In the genomic region with DNA sequence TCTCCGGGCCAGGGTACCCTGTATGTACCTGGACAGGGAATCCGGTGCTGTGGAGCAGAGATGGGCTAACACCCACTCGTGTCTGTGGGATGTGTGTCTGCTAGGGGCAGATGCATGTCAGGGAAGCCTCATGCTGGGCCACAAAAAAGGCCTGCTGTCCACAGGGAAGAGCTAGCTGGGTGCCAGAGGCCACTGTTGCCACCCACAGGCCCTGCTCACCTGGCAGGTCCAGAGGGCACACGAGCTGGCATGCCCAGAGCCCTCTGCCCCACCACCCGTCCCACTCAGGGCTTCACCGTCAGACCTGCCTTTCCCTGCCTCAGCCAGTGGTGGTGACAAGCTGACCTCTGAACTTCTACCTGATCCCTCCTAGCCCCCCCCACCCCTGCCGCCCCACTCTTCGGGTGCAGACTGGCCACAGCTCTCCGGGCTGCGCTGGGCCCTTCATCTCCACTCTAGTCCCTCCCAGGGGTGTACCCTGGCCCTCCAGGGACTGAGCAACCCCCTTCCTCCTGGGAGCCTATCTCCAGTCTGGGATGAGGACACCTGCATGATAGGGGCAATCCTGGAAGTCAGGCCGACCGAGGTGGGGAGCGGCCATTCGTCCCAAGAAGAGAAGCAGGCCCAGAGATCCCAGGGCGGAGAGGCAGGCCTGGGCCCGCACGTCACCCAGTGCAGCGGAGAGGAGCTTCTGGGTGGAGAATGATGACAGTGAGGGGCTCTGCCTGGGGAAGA, we compare ENCODE assay signal across 8 cellular contexts. TPM values are rescaled to one million over a fixed set of nuclear protein-coding genes. Genes with fewer than 3 reads are reported as not detected.
DNase-seq lines count a peak whose midpoint lies in the region; ATAC-seq and TF ChIP-seq lines count a peak whose summit lies in the region.

No MANE protein-coding gene starts in this region.

- CTCF ChIA-PET in MCF 10A (lab: Yijun Ruan, JAX) = interaction anchor here (0.5 to 1.8 kb wide), 4 partner anchors 13 to 254 kb away, joined by 3 to 4 read pairs (median 3); a partner anchor contains a TSS

- H3K4me3 Mint-ChIP-seq in stimulated activated naive CD8-positive, alpha-beta T cell treated with anti-CD3 and anti-CD28 coated beads, Interleukin-15, Interleukin-2, amounts not matched to agents 100 ng/mL and 50 ng/mL, for 24 hours = peak overlapping the region; percentile 87
- peak overlapping the region; percentile 84 for H3K4me3 Mint-ChIP-seq in MCF 10A (ENCODE audit: unreplicated experiment)

- 47 to 51% methylated on average over 17 to 18 of the region's 18 CpGs for WGBS in mesodermal cell (ENCODE audit: insufficient coverage in 2 of 2), 2 experiments

- peaks cover 10% of the 10 kb centered on the region for H3K4me1 Mint-ChIP-seq in stimulated activated naive CD8-positive, alpha-beta T cell treated with anti-CD3 and anti-CD28 coated beads, Interleukin-15, Interleukin-2, amounts not matched to agents 100 ng/mL and 50 ng/mL, for 24 hours (ENCODE audit: low read depth)
- no peaks in the 10 kb centered on the region for H3K4me1 Mint-ChIP-seq in MCF 10A (ENCODE audit: insufficient read depth, unreplicated experiment)

- intact Hi-C loops in MCF 10A (cut with micrococcal nuclease) = loop anchor here (2.0 to 5.0 kb wide), 2 partner anchors 34 to 134 kb away; no protein-coding TSS in a partner anchor

- H3K4me1 ChIP-seq in mesodermal cell (ENCODE audit: control insufficient read depth, insufficient read depth, low read length, poor library complexity, severe bottlenecking) = peaks cover 13% of the 10 kb centered on the region

- BruUV-seq in MCF 10A (replicated peaks; lab: Mats Ljungman, UMichigan) = no TSS peak

- H3K36me3 ChIP-seq in mesodermal cell (ENCODE audit: control insufficient read depth, insufficient read depth, low read length) = peaks cover 51% of the 10 kb centered on the region

- no peaks in the 10 kb centered on the region for H3K9me3 ChIP-seq in mesodermal cell (ENCODE audit: control insufficient read depth, low read length)

- peak overlapping the region; percentile 74 for H3K27ac Mint-ChIP-seq in stimulated activated naive CD8-positive, alpha-beta T cell treated with anti-CD3 and anti-CD28 coated beads, Interleukin-15, Interleukin-2, amounts not matched to agents 100 ng/mL and 50 ng/mL, for 24 hours
- peak overlapping the region; percentile 94 for H3K27ac Mint-ChIP-seq in MCF 10A (ENCODE audit: low read depth, unreplicated experiment)

- no peak for DNase-seq in stimulated activated naive CD8-positive, alpha-beta T cell treated with anti-CD3 and anti-CD28 coated beads, Interleukin-15, Interleukin-2, amounts not matched to agents 100 U/mL and 50 U/mL, for 24 hours
- DNase-seq in MCF 10A (ENCODE audit: unreplicated experiment) (no peak), NCI-H2196 (lab: John Stamatoyannopoulos, UW; ENCODE audit: unreplicated experiment) (no peak), OCI-M1 (lab: John Stamatoyannopoulos, UW) (no peak), GM13977 (ENCODE audit: low spot score) (no peak)

- peaks cover 3% of the 10 kb centered on the region for H3K36me3 Mint-ChIP-seq in stimulated activated naive CD8-positive, alpha-beta T cell treated with anti-CD3 and anti-CD28 coated beads, Interleukin-15, Interleukin-2, amounts not matched to agents 100 ng/mL and 50 ng/mL, for 24 hours (ENCODE audit: low read depth)
- peaks cover 28% of the 10 kb centered on the region for H3K36me3 Mint-ChIP-seq in MCF 10A (ENCODE audit: insufficient read depth, unreplicated experiment)

- no peaks in the 10 kb centered on the region for H3K9me3 Mint-ChIP-seq in stimulated activated naive CD8-positive, alpha-beta T cell treated with anti-CD3 and anti-CD28 coated beads, Interleukin-15, Interleukin-2, amounts not matched to agents 100 ng/mL and 50 ng/mL, for 24 hours
- H3K9me3 Mint-ChIP-seq in MCF 10A (ENCODE audit: unreplicated experiment) = no peaks in the 10 kb centered on the region

- ATAC-seq in stimulated activated naive CD8-positive, alpha-beta T cell treated with anti-CD3 and anti-CD28 coated beads, Interleukin-15, Interleukin-2, amounts not matched to agents 100 U/mL and 50 U/mL, for 24 hours = no peak
- no peak for ATAC-seq in GM21526 (IDR thresholded peaks at IDR 0.05; ENCODE audit: low FRiP score, unreplicated experiment)

- peak overlapping the region; percentile 71 for H3K4me3 ChIP-seq in mesodermal cell (ENCODE audit: extremely low read depth, insufficient read depth, low read length, poor library complexity, severe bottlenecking)

- TF ChIP-seq CTCF in MCF 10A (IDR thresholded peaks at IDR 0.05; ENCODE audit: unreplicated experiment) (no peak), GM13977 (IDR thresholded peaks at IDR 0.05; ENCODE audit: extremely low read depth, insufficient read depth, missing control alignments) (no peak)

- POLR2A ChIA-PET in MCF 10A (lab: Yijun Ruan, JAX) = interaction anchor here (0.6 to 3.8 kb wide), 22 partner anchors 7 to 1296 kb away, joined by 3 to 41 read pairs (median 6); a partner anchor contains a TSS

- in situ Hi-C loops in GM13977 (cut with MboI; ENCODE audit: low pct_unique_long_range_greater_than_20kb, low sequenced_read_pairs, unreplicated experiment) = no loop called here

- no peaks in the 10 kb centered on the region for H3K27me3 Mint-ChIP-seq in stimulated activated naive CD8-positive, alpha-beta T cell treated with anti-CD3 and anti-CD28 coated beads, Interleukin-15, Interleukin-2, amounts not matched to agents 100 ng/mL and 50 ng/mL, for 24 hours
- H3K27me3 Mint-ChIP-seq in MCF 10A (ENCODE audit: insufficient read depth, unreplicated experiment) = no peaks in the 10 kb centered on the region

- peak overlapping the region; percentile 88 for H3K27ac ChIP-seq in mesodermal cell (ENCODE audit: low read depth, low read length, severe bottlenecking)

RNA-seq across cellular contexts. Expression of a gene that starts 1.3 kb away (rescaled TPM):
- total RNA-seq in MCF 10A (2022) = 34.0 and 36.5 TPM in 2 replicates
- 16.1 TPM for polyA plus RNA-seq in mesodermal cell (2013, experiment 1 of 2)
- 13.2 TPM for polyA plus RNA-seq in mesodermal cell (2013, experiment 2 of 2)

RNA-seq across cellular contexts. Expression of a gene that starts 6.8 kb away (rescaled TPM):
- total RNA-seq in MCF 10A (2022) = not detected in 2 replicates
- polyA plus RNA-seq in mesodermal cell (2013, experiment 1 of 2) = 0.18 TPM
- 0.20 TPM for polyA plus RNA-seq in mesodermal cell (2013, experiment 2 of 2)

RNA-seq across cellular contexts. Expression of a gene that starts 8.3 kb away (rescaled TPM):
- total RNA-seq in MCF 10A (2022) = 15.8 and 22.1 TPM in 2 replicates
- polyA plus RNA-seq in mesodermal cell (2013, experiment 1 of 2) = 21.7 TPM
- 17.8 TPM for polyA plus RNA-seq in mesodermal cell (2013, experiment 2 of 2)

RNA-seq across cellular contexts. Expression of a gene that starts 13.0 kb away (rescaled TPM):
- total RNA-seq in MCF 10A (2022) = 1,886 and 2,142 TPM in 2 replicates
- polyA plus RNA-seq in mesodermal cell (2013, experiment 1 of 2) = 2,058 TPM
- 1,938 TPM for polyA plus RNA-seq in mesodermal cell (2013, experiment 2 of 2)

RNA-seq across cellular contexts. Expression of a gene that starts 19.4 kb away (rescaled TPM):
- total RNA-seq in MCF 10A (2022) = 54.6 and 67.7 TPM in 2 replicates
- polyA plus RNA-seq in mesodermal cell (2013, experiment 1 of 2) = 22.7 TPM
- polyA plus RNA-seq in mesodermal cell (2013, experiment 2 of 2) = 20.8 TPM
